ENCODE assay signal across 23 cellular contexts in genomic region chr6:100886078-100886477, GRCh38. TPM values are rescaled to one million over a fixed set of nuclear protein-coding genes. Genes with fewer than 3 reads are reported as not detected.
DNase-seq lines count a peak whose midpoint lies in the region; ATAC-seq and TF ChIP-seq lines count a peak whose summit lies in the region.
"Had no signal": no experiment of that assay in that cellular context is flagged by ENCODE, and none has a peak within 500 bp of the region (broad histone marks: within the 10 kb centered on the region; RNA-seq: fewer than 3 reads in every experiment).

No MANE protein-coding gene starts in this region.

- no peak overlapping the region for H3K4me3 Mint-ChIP-seq in GM23338
- H3K4me3 Mint-ChIP-seq: activated naive CD8-positive, alpha-beta T cell treated with anti-CD3 and anti-CD28 coated beads, Interleukin-2, amount 10 ng/mL, durations not matched to agents 7 days and 5 days had no signal

- no peak overlapping the region for H3K4me3 ChIP-seq in GM23338
- no peak overlapping the region for H3K4me3 ChIP-seq in astrocyte of the spinal cord (ENCODE audit: low read depth, low read length)
- H3K4me3 ChIP-seq: BLaER1 treated with 17β-estradiol and CSF1 and Interleukin-3, amounts not matched to agents 10 nM and 100 nM; heart right ventricle; lung; smooth muscle cell; stomach; tibial nerve had no signal

- no peaks in the 10 kb centered on the region; the same call in 2 of the 3 replicates for H3K9me3 Mint-ChIP-seq in GM23338
- H3K9me3 Mint-ChIP-seq: activated naive CD8-positive, alpha-beta T cell treated with anti-CD3 and anti-CD28 coated beads, Interleukin-2, amount 10 ng/mL, durations not matched to agents 7 days and 5 days had no signal

- H2AFZ ChIP-seq in GM23338: no peak overlapping the region

- DNase-seq in ACHN: peak; percentile 66
- DNase-seq in GM23338 (ENCODE audit: low spot score): peak; percentile 73
- peak; percentile 43 for DNase-seq in astrocyte of the spinal cord (ENCODE audit: low read depth, low spot score)
- DNase-seq in iris pigment epithelial cell (ENCODE audit: low read depth): peak; percentile 77
- no peak for DNase-seq in stimulated activated CD4-positive, alpha-beta T cell treated with anti-CD3 and anti-CD28 coated beads, Interleukin-4, amount 100 ng/mL, for 24 hours
- DNase-seq in left cardiac atrium: no peak
- DNase-seq: activated CD4-positive, alpha-beta T cell treated with anti-CD3 and anti-CD28 coated beads, Interleukin-2, amount 50 U/mL, for 1 hour; activated naive CD8-positive, alpha-beta T cell treated with anti-CD3 and anti-CD28 coated beads, Interleukin-2, amount 10 ng/mL, durations not matched to agents 7 days and 5 days; Calu3; heart right ventricle; KG1; NCI-H146; NCI-H526; stimulated activated CD4-positive, alpha-beta T cell treated with anti-CD3 and anti-CD28 coated beads, Interleukin-2, amount 100 ng/mL, for 48 hours; stomach; T-helper 2 cell; WERI-Rb-1 had no signal

- no peaks in the 10 kb centered on the region for H3K36me3 ChIP-seq in GM23338 (ENCODE audit: insufficient read depth)
- H3K36me3 ChIP-seq: BLaER1 treated with 17β-estradiol and CSF1 and Interleukin-3, amounts not matched to agents 10 nM and 100 nM; heart right ventricle; stomach; tibial nerve had no signal

- peaks cover 4% of the 10 kb centered on the region for H3K27me3 Mint-ChIP-seq in GM23338 (ENCODE audit: insufficient read depth, low read depth, poor library complexity)

- H3K27ac ChIP-seq in GM23338 (ENCODE audit: low read depth): 0 out of 2 replicates have a peak overlapping the region, but pooled peaks have one; percentile 12
- H3K27ac ChIP-seq: BLaER1 treated with 17β-estradiol and CSF1 and Interleukin-3, amounts not matched to agents 10 nM and 100 nM; heart right ventricle; stomach; tibial nerve; WERI-Rb-1 had no signal

- no peaks in the 10 kb centered on the region; the same call in 2 of the 3 replicates for H3K36me3 Mint-ChIP-seq in GM23338 (ENCODE audit: low read depth)

- no peaks in the 10 kb centered on the region for H3K27me3 ChIP-seq in GM23338 (ENCODE audit: insufficient read depth)
- H3K27me3 ChIP-seq: BLaER1 treated with 17β-estradiol and CSF1 and Interleukin-3, amounts not matched to agents 10 nM and 100 nM; heart right ventricle; stomach; tibial nerve had no signal

- TF ChIP-seq CTCF in GM23338 (conservative IDR thresholded peaks at IDR 0.05; ENCODE audit: low read depth in 2 of 2) (no peak), astrocyte of the spinal cord (IDR thresholded peaks at IDR 0.05; ENCODE audit: low read depth, low read length) (no peak)

- no peaks in the 10 kb centered on the region for H3K9me2 ChIP-seq in GM23338 (ENCODE audit: insufficient read depth)

- peak overlapping the region; percentile 14; the same call in 1 of the 2 replicates for H3K4me2 ChIP-seq in GM23338
- H3K4me2 ChIP-seq: BLaER1 treated with 17β-estradiol and CSF1 and Interleukin-3, amounts not matched to agents 10 nM and 100 nM; smooth muscle cell had no signal

- intact Hi-C loops in left cardiac atrium (cut with DNase I): no loop called here

- H3K4me1 Mint-ChIP-seq in GM23338: peaks cover 15% of the 10 kb centered on the region

- in situ Hi-C loops in ACHN (cut with HindIII; ENCODE audit: low pct_ligation_motif_present, low pct_unique_long_range_greater_than_20kb, low sequenced_read_pairs): no loop called here
- in situ Hi-C loops in astrocyte of the spinal cord (cut with HindIII; ENCODE audit: low sequenced_read_pairs): no loop called here

- no peak overlapping the region for H3K27ac Mint-ChIP-seq in GM23338
- H3K27ac Mint-ChIP-seq: activated naive CD8-positive, alpha-beta T cell treated with anti-CD3 and anti-CD28 coated beads, Interleukin-2, amount 10 ng/mL, durations not matched to agents 7 days and 5 days had no signal

- no peaks in the 10 kb centered on the region for H3K79me2 ChIP-seq in GM23338 (replicated peaks; ENCODE audit: insufficient read depth)

- H3F3A ChIP-seq in GM23338 (replicated peaks; ENCODE audit: low read depth): no peaks in the 10 kb centered on the region

- no peaks in the 10 kb centered on the region for H4K20me1 ChIP-seq in GM23338 (replicated peaks; ENCODE audit: insufficient read depth)
- H4K20me1 ChIP-seq: BLaER1 treated with 17β-estradiol and CSF1 and Interleukin-3, amounts not matched to agents 10 nM and 100 nM had no signal

- ATAC-seq in GM23338 (no peak), left cardiac atrium (no peak), HG02852 (IDR thresholded peaks at IDR 0.05; ENCODE audit: unreplicated experiment) (no peak), HG02610 (IDR thresholded peaks at IDR 0.05; ENCODE audit: unreplicated experiment) (no peak)
- ATAC-seq: heart right ventricle had no signal

- peaks cover 39% of the 10 kb centered on the region for H3K4me1 ChIP-seq in GM23338 (ENCODE audit: insufficient read depth)

TF ChIP-seq in GM23338, 12 proteins besides CTCF, POLR2A, EP300 and RAD21:
- TF ChIP-seq, protein P1, sequence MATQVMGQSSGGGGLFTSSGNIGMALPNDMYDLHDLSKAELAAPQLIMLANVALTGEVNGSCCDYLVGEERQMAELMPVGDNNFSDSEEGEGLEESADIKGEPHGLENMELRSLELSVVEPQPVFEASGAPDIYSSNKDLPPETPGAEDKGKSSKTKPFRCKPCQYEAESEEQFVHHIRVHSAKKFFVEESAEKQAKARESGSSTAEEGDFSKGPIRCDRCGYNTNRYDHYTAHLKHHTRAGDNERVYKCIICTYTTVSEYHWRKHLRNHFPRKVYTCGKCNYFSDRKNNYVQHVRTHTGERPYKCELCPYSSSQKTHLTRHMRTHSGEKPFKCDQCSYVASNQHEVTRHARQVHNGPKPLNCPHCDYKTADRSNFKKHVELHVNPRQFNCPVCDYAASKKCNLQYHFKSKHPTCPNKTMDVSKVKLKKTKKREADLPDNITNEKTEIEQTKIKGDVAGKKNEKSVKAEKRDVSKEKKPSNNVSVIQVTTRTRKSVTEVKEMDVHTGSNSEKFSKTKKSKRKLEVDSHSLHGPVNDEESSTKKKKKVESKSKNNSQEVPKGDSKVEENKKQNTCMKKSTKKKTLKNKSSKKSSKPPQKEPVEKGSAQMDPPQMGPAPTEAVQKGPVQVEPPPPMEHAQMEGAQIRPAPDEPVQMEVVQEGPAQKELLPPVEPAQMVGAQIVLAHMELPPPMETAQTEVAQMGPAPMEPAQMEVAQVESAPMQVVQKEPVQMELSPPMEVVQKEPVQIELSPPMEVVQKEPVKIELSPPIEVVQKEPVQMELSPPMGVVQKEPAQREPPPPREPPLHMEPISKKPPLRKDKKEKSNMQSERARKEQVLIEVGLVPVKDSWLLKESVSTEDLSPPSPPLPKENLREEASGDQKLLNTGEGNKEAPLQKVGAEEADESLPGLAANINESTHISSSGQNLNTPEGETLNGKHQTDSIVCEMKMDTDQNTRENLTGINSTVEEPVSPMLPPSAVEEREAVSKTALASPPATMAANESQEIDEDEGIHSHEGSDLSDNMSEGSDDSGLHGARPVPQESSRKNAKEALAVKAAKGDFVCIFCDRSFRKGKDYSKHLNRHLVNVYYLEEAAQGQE (IDR thresholded peaks at IDR 0.05; ENCODE audit: unreplicated experiment): no peak
- TF ChIP-seq ZNF331 (CRISPR knock-in tag; IDR thresholded peaks at IDR 0.05; ENCODE audit: low read depth): no peak
- TF ChIP-seq EZH2phosphoT487 (IDR thresholded peaks at IDR 0.05; ENCODE audit: unreplicated experiment): no peak
- no peak for TF ChIP-seq ETS1 (IDR thresholded peaks at IDR 0.05)
- TF ChIP-seq ZNF114 (CRISPR knock-in tag; IDR thresholded peaks at IDR 0.05): no peak
- no peak for TF ChIP-seq NANOG (IDR thresholded peaks at IDR 0.05; ENCODE audit: borderline replicate concordance)
- no peak for TF ChIP-seq STAT1 (IDR thresholded peaks at IDR 0.05; ENCODE audit: unreplicated experiment)
- no peak for TF ChIP-seq EZH2 (IDR thresholded peaks at IDR 0.05; ENCODE audit: low read depth, unreplicated experiment)
- no peak for TF ChIP-seq JUNB (IDR thresholded peaks at IDR 0.05; ENCODE audit: unreplicated experiment)
- no peak for TF ChIP-seq POLR2AphosphoS5 (IDR thresholded peaks at IDR 0.05; ENCODE audit: low read depth)

RNA-seq across cellular contexts. Expression of gene ASCC3, which starts 4.9 kb away (rescaled TPM):
- total RNA-seq in GM23338 (2014; rRNA removed; shearing (Covaris generic)): 92.9 and 95.9 TPM in 2 replicates
- polyA plus RNA-seq in GM23338 (2016; fragmentation: Nextera tagmentation; extraction: Ambion mirVana): 96.7 and 129 TPM in 2 replicates
- 10 to 100 TPM; 21.9 to 26.0 TPM for total RNA-seq in left cardiac atrium

Comparison
In these comparisons a context has a peak if more than half of its experiments do, and no peak if none do; other contexts are left out.
1. DNase-seq: peak in ACHN (single experiment), GM23338 (single experiment), astrocyte of the spinal cord (single experiment) and iris pigment epithelial cell (single experiment); none in stimulated activated CD4-positive, alpha-beta T cell treated with anti-CD3 and anti-CD28 coated beads, Interleukin-4, amount 100 ng/mL, for 24 hours (single experiment) and left cardiac atrium (single experiment).